Comparison of ENCODE assay signal across 8 cellular contexts in the genomic region with DNA sequence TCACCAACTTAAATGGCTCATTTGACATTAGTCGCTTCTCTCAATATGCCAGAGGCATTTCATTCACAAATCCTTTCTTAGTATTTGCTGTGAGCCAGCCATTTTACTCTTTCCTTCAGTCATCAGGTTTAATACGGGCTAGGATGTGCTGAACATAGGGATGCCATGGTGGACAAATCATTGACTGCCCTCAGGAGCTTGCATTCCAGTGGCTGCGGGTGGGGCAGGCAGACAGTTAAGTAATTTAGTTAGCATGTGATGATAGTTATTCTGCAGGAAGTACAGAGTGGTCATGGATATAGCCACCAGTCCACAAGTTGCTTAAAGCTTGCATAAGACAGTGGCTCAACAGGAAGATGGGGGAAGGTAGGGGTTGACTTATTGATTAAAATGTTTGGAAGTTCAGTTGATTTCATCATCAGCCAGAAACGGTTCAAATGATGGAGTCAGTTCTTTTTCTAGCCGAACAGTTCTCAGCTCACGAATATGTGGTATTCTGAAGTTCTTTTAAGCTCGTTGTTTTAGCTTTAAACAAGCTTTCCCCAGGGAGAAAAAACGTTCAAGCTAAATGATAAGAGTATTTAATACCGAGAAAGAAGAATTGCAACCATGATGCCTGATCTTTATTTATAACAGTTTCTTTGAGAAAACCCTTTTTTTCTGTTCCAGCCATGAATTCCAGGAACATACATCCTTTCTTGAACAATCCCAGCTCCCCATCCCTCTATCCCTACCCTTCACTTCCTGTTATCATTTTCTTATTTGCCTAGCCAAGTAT. TPM values are rescaled to one million over a fixed set of nuclear protein-coding genes. Genes with fewer than 3 reads are reported as not detected.
DNase-seq lines count a peak whose midpoint lies in the region; ATAC-seq lines count a peak whose summit lies in the region.

No MANE protein-coding gene starts in this region.

- peaks cover 4% of the 10 kb centered on the region for H3K4me1 Mint-ChIP-seq in activated naive CD8-positive, alpha-beta T cell (ENCODE audit: low read depth)
- peaks cover 4% of the 10 kb centered on the region for H3K4me1 Mint-ChIP-seq in activated naive CD8-positive, alpha-beta T cell treated with anti-CD3 and anti-CD28 coated beads for 36 hours
- peaks cover 4% of the 10 kb centered on the region for H3K4me1 Mint-ChIP-seq in activated CD8-positive, alpha-beta T cell treated with anti-CD3 and anti-CD28 coated beads, Interleukin-2, amount 10 ng/mL, durations not matched to agents 7 days and 5 days (ENCODE audit: low read depth)
- peaks cover 31% of the 10 kb centered on the region for H3K4me1 Mint-ChIP-seq in stimulated activated memory B cell treated with anti-CD40 and anti-IgM and Interleukin-4, amounts not matched to agents 10 μg/mL and 1 μg/mL and 100 μg/mL, for 72 hours

- H3K4me1 ChIP-seq in iPS-15b (ENCODE audit: control insufficient read depth, insufficient read depth, low read length), result peaks cover 7% of the 10 kb centered on the region

- CTCF ChIA-PET in activated CD8-positive, alpha-beta T cell treated with anti-CD3 and anti-CD28 coated beads, Interleukin-2, amount 10 ng/mL, durations not matched to agents 7 days and 5 days (lab: Charles Lee), result interaction anchor here (0.6 to 1.3 kb wide), 5 partner anchors 43 to 507 kb away, joined by 3 to 6 read pairs (median 3); no protein-coding TSS in a partner anchor

- no peaks in the 10 kb centered on the region for H3K9me3 Mint-ChIP-seq in activated naive CD8-positive, alpha-beta T cell (ENCODE audit: low read depth)
- no peaks in the 10 kb centered on the region for H3K9me3 Mint-ChIP-seq in activated naive CD8-positive, alpha-beta T cell treated with anti-CD3 and anti-CD28 coated beads for 36 hours
- H3K9me3 Mint-ChIP-seq in activated CD8-positive, alpha-beta T cell treated with anti-CD3 and anti-CD28 coated beads, Interleukin-2, amount 10 ng/mL, durations not matched to agents 7 days and 5 days (ENCODE audit: insufficient read depth), result no peaks in the 10 kb centered on the region
- H3K9me3 Mint-ChIP-seq in stimulated activated memory B cell treated with anti-CD40 and anti-IgM and Interleukin-4, amounts not matched to agents 10 μg/mL and 1 μg/mL and 100 μg/mL, for 72 hours, result no peaks in the 10 kb centered on the region

- peaks cover 19% of the 10 kb centered on the region for H3K27me3 Mint-ChIP-seq in activated naive CD8-positive, alpha-beta T cell
- H3K27me3 Mint-ChIP-seq in activated naive CD8-positive, alpha-beta T cell treated with anti-CD3 and anti-CD28 coated beads for 36 hours, result peaks cover 56% of the 10 kb centered on the region
- H3K27me3 Mint-ChIP-seq in activated CD8-positive, alpha-beta T cell treated with anti-CD3 and anti-CD28 coated beads, Interleukin-2, amount 10 ng/mL, durations not matched to agents 7 days and 5 days (ENCODE audit: low read depth), result peaks cover 47% of the 10 kb centered on the region
- no peaks in the 10 kb centered on the region for H3K27me3 Mint-ChIP-seq in stimulated activated memory B cell treated with anti-CD40 and anti-IgM and Interleukin-4, amounts not matched to agents 10 μg/mL and 1 μg/mL and 100 μg/mL, for 72 hours

- peak overlapping the region; percentile 72 for H3K4me3 ChIP-seq in iPS-15b (ENCODE audit: low read depth, low read length)

- H3K4me3 Mint-ChIP-seq in activated naive CD8-positive, alpha-beta T cell, result peak overlapping the region; percentile 81
- no peak overlapping the region for H3K4me3 Mint-ChIP-seq in activated naive CD8-positive, alpha-beta T cell treated with anti-CD3 and anti-CD28 coated beads for 36 hours
- H3K4me3 Mint-ChIP-seq in activated CD8-positive, alpha-beta T cell treated with anti-CD3 and anti-CD28 coated beads, Interleukin-2, amount 10 ng/mL, durations not matched to agents 7 days and 5 days, result peak overlapping the region; percentile 63
- H3K4me3 Mint-ChIP-seq in stimulated activated memory B cell treated with anti-CD40 and anti-IgM and Interleukin-4, amounts not matched to agents 10 μg/mL and 1 μg/mL and 100 μg/mL, for 72 hours, result peak overlapping the region; percentile 87

- POLR2A ChIA-PET in activated CD8-positive, alpha-beta T cell treated with anti-CD3 and anti-CD28 coated beads, Interleukin-2, amount 10 ng/mL, durations not matched to agents 7 days and 5 days (lab: Charles Lee), result no interaction called here

- H3K27me3 ChIP-seq in iPS-15b (ENCODE audit: control insufficient read depth, insufficient read depth, low read length), result no peaks in the 10 kb centered on the region

- H3K9me3 ChIP-seq in iPS-15b (ENCODE audit: control insufficient read depth, insufficient read depth, low read length), result no peaks in the 10 kb centered on the region

- no peak for DNase-seq in activated naive CD8-positive, alpha-beta T cell treated with anti-CD3 and anti-CD28 coated beads for 36 hours
- DNase-seq in activated CD8-positive, alpha-beta T cell treated with anti-CD3 and anti-CD28 coated beads, Interleukin-2, amount 10 ng/mL, durations not matched to agents 7 days and 5 days, result no peak
- no peak for DNase-seq in effector CD4-positive, alpha-beta T cell
- no peak for DNase-seq in DMS79 (lab: John Stamatoyannopoulos, UW)

- H3K36me3 ChIP-seq in iPS-15b (ENCODE audit: control insufficient read depth, insufficient read depth, low read length), result no peaks in the 10 kb centered on the region

- H3K27ac Mint-ChIP-seq in activated naive CD8-positive, alpha-beta T cell, result no peak overlapping the region
- H3K27ac Mint-ChIP-seq in activated naive CD8-positive, alpha-beta T cell treated with anti-CD3 and anti-CD28 coated beads for 36 hours, result no peak overlapping the region
- no peak overlapping the region for H3K27ac Mint-ChIP-seq in activated CD8-positive, alpha-beta T cell treated with anti-CD3 and anti-CD28 coated beads, Interleukin-2, amount 10 ng/mL, durations not matched to agents 7 days and 5 days
- H3K27ac Mint-ChIP-seq in stimulated activated memory B cell treated with anti-CD40 and anti-IgM and Interleukin-4, amounts not matched to agents 10 μg/mL and 1 μg/mL and 100 μg/mL, for 72 hours, result peak overlapping the region; percentile 97

- H3K9ac ChIP-seq in iPS-15b (ENCODE audit: low read depth, low read length), result no peak overlapping the region

- H3K36me3 Mint-ChIP-seq in activated naive CD8-positive, alpha-beta T cell, result no peaks in the 10 kb centered on the region
- H3K36me3 Mint-ChIP-seq in activated naive CD8-positive, alpha-beta T cell treated with anti-CD3 and anti-CD28 coated beads for 36 hours, result no peaks in the 10 kb centered on the region
- H3K36me3 Mint-ChIP-seq in activated CD8-positive, alpha-beta T cell treated with anti-CD3 and anti-CD28 coated beads, Interleukin-2, amount 10 ng/mL, durations not matched to agents 7 days and 5 days (ENCODE audit: low read depth), result no peaks in the 10 kb centered on the region
- H3K36me3 Mint-ChIP-seq in stimulated activated memory B cell treated with anti-CD40 and anti-IgM and Interleukin-4, amounts not matched to agents 10 μg/mL and 1 μg/mL and 100 μg/mL, for 72 hours, result no peaks in the 10 kb centered on the region

- ATAC-seq in activated CD8-positive, alpha-beta T cell treated with anti-CD3 and anti-CD28 coated beads, Interleukin-2, amount 10 ng/mL, durations not matched to agents 7 days and 5 days, result no peak
- ATAC-seq in stimulated activated memory B cell treated with anti-CD40 and anti-IgM and Interleukin-4, amounts not matched to agents 10 μg/mL and 1 μg/mL and 100 μg/mL, for 72 hours, result no peak
- no peak for ATAC-seq in GM21526 (IDR thresholded peaks at IDR 0.05; ENCODE audit: low FRiP score, unreplicated experiment)

RNA-seq across cellular contexts. Expression of gene SLC22A15, which starts 1.4 kb away (rescaled TPM):
- under 1 TPM; 0.47 to 0.54 TPM for total RNA-seq in activated naive CD8-positive, alpha-beta T cell treated with anti-CD3 and anti-CD28 coated beads for 36 hours
- under 1 TPM; 0.40 to 0.60 TPM for total RNA-seq in activated CD8-positive, alpha-beta T cell treated with anti-CD3 and anti-CD28 coated beads, Interleukin-2, amount 10 ng/mL, durations not matched to agents 7 days and 5 days
